ENCODE assay signal across 25 cellular contexts in genomic region chr18:41959045-41959444, GRCh38. TPM values are rescaled to one million over a fixed set of nuclear protein-coding genes. Genes with fewer than 3 reads are reported as not detected.
DNase-seq lines count a peak whose midpoint lies in the region; ATAC-seq, FAIRE-seq and TF ChIP-seq lines count a peak whose summit lies in the region.
"Had no signal": no experiment of that assay in that cellular context is flagged by ENCODE, and none has a peak within 500 bp of the region (broad histone marks: within the 10 kb centered on the region; RNA-seq: fewer than 3 reads in every experiment).

No MANE protein-coding gene starts in this region.

- H3K27ac ChIP-seq in HepG2 (ENCODE audit: extremely low read length, insufficient read depth, low read length) (no peak overlapping the region), right lobe of liver (no peak overlapping the region), K562 (ENCODE audit: extremely low read depth, low read depth, low read length) (no peak overlapping the region), neural progenitor cell (no peak overlapping the region)
- H3K27ac ChIP-seq: 22Rv1, BLaER1 had no signal

- DNase-seq in HepG2 (ENCODE audit: low spot score) (no peak), right lobe of liver (no peak), K562 (ENCODE audit: extremely low read depth in 1 of 4, low spot score in 3 of 4) (no peak), neural progenitor cell (ENCODE audit: low spot score) (no peak), MCF 10A (ENCODE audit: unreplicated experiment) (no peak)
- DNase-seq: ACHN; BE2C; C1 segment of cervical spinal cord; CD4-positive, alpha-beta memory T cell; CD4-positive, CD25-positive, alpha-beta regulatory T cell; CD8-positive, alpha-beta memory T cell; COR-L47; DMS 273 treated with DMSO at 0.1 percent for 48 hours; DMS153; DMS53; DMS79; DND-41; EL; GDM1 had no signal

- TF ChIP-seq RAD21 in HepG2 (CRISPR knock-in tag; IDR thresholded peaks at IDR 0.05) (no peak), K562 (CRISPR knock-in tag; conservative IDR thresholded peaks at IDR 0.05 in 1 of 2, IDR thresholded peaks at IDR 0.05 in 1 of 2) (no peak)

- TF ChIP-seq CTCF in HepG2 (CRISPR knock-in tag; IDR thresholded peaks at IDR 0.05): no peak
- TF ChIP-seq CTCF in right lobe of liver (IDR thresholded peaks at IDR 0.05): no peak
- no peak for TF ChIP-seq CTCF in Loucy (conservative IDR thresholded peaks at IDR 0.05; ENCODE audit: low read length)
- no peak for TF ChIP-seq CTCF in K562 (IDR thresholded peaks at IDR 0.05 in 2 of 3, conservative IDR thresholded peaks at IDR 0.05 in 1 of 3; ENCODE audit: insufficient read depth in 2 of 3, low read depth in 1 of 3, low read length in 3 of 3)
- TF ChIP-seq CTCF in neural progenitor cell (IDR thresholded peaks at IDR 0.05): no peak
- TF ChIP-seq CTCF in MCF 10A (IDR thresholded peaks at IDR 0.05; ENCODE audit: unreplicated experiment): no peak

- BruUV-seq in HepG2 (replicated peaks; lab: Mats Ljungman, UMichigan) (no TSS peak), K562 (replicated peaks; lab: Mats Ljungman, UMichigan) (no TSS peak), MCF 10A (replicated peaks; lab: Mats Ljungman, UMichigan) (no TSS peak)

- H3F3A ChIP-seq in Loucy (ENCODE audit: low read depth) (no peaks in the 10 kb centered on the region), neural progenitor cell (ENCODE audit: low read depth) (no peaks in the 10 kb centered on the region)

- intact Hi-C loops in HepG2 (cut with micrococcal nuclease; ENCODE audit: unreplicated experiment) (no loop called here), right lobe of liver (cut with DNase I) (no loop called here), K562 (cut with micrococcal nuclease) (loop anchor here (5.0 kb wide), 1 partner anchor 33 kb away; no protein-coding TSS in a partner anchor), MCF 10A (cut with micrococcal nuclease) (no loop called here)

- FAIRE-seq in HepG2 (lab: Jason Lieb, UNC) (no peak), K562 (lab: Jason Lieb, UNC) (no peak)
- FAIRE-seq: GM12891, GM19239 had no signal

- H3K27me3 ChIP-seq in HepG2 (ENCODE audit: control insufficient read depth in 1 of 2, insufficient read depth in 2 of 2, low read length in 2 of 2) (peaks cover 0 to 8% of the 10 kb centered on the region in 2 experiments; a peak in 1 of 5 replicates), right lobe of liver (peaks cover 0 to 3% of the 10 kb centered on the region in 2 donors), Loucy (ENCODE audit: insufficient read depth, low read length, poor library complexity, severe bottlenecking) (no peaks in the 10 kb centered on the region), K562 (ENCODE audit: control insufficient read depth in 2 of 2, insufficient read depth in 2 of 2, low read length in 2 of 2) (no peaks in the 10 kb centered on the region), neural progenitor cell (no peaks in the 10 kb centered on the region)
- H3K27me3 ChIP-seq: BE2C, BLaER1 had no signal

- in situ Hi-C loops in HepG2 (cut with HindIII; ENCODE audit: extremely low pct_ligation_motif_present, low pct_unique_long_range_greater_than_20kb): no loop called here
- in situ Hi-C loops in K562 (cut with MboI): no loop called here

- peaks cover 43% of the 10 kb centered on the region for H3K79me2 ChIP-seq in HepG2 (ENCODE audit: insufficient read depth, low read length)
- H3K79me2 ChIP-seq in Loucy (ENCODE audit: insufficient read depth, low read length): peaks cover 89% of the 10 kb centered on the region
- H3K79me2 ChIP-seq in K562 (ENCODE audit: control insufficient read depth, insufficient read depth, low read length): peaks cover 50% of the 10 kb centered on the region
- peaks cover 79% of the 10 kb centered on the region for H3K79me2 ChIP-seq in neural progenitor cell (ENCODE audit: low read depth)

- peaks cover 18% of the 10 kb centered on the region for H3K4me1 ChIP-seq in HepG2 (ENCODE audit: insufficient read depth, low read length)
- peaks cover 0 to 15% (median 6%) of the 10 kb centered on the region in 4 donors for H3K4me1 ChIP-seq in right lobe of liver
- peaks cover 56% of the 10 kb centered on the region for H3K4me1 ChIP-seq in Loucy (ENCODE audit: insufficient read depth, low read length, poor library complexity, severe bottlenecking)
- no peaks in the 10 kb centered on the region; a peak in 1 of 5 replicates for H3K4me1 ChIP-seq in K562 (replicated peaks in 1 of 2; ENCODE audit: control insufficient read depth in 2 of 2, insufficient read depth in 2 of 2, low read length in 2 of 2)
- peaks cover 5% of the 10 kb centered on the region for H3K4me1 ChIP-seq in neural progenitor cell
- H3K4me1 ChIP-seq: BE2C had no signal

- ATAC-seq in HepG2: no peak
- ATAC-seq in right lobe of liver: no peak
- no peak for ATAC-seq in K562

- no peaks in the 10 kb centered on the region for H3K9me2 ChIP-seq in Loucy (replicated peaks; ENCODE audit: low read depth, low read length)

- no peak overlapping the region for H3K4me3 ChIP-seq in HepG2 (replicated peaks in 1 of 3; ENCODE audit: insufficient read depth in 1 of 3, low read depth in 2 of 3, low read length in 3 of 3)
- H3K4me3 ChIP-seq in right lobe of liver: no peak overlapping the region
- peak overlapping the region; percentile 97 for H3K4me3 ChIP-seq in Loucy (ENCODE audit: low read length, poor library complexity, severe bottlenecking)
- H3K4me3 ChIP-seq in K562: no peak overlapping the region
- H3K4me3 ChIP-seq in neural progenitor cell: no peak overlapping the region
- H3K4me3 ChIP-seq: BLaER1 had no signal

- CTCF ChIA-PET in HepG2 (lab: Yijun Ruan, JAX; ENCODE audit: low intra/inter-chr PET ratio, low total read pairs) (no interaction called here), K562 (lab: Yijun Ruan, JAX; ENCODE audit: low intra/inter-chr PET ratio) (no interaction called here), MCF 10A (lab: Yijun Ruan, JAX) (no interaction called here)

- H3K4me2 ChIP-seq in HepG2 (ENCODE audit: low read depth, low read length): no peak overlapping the region
- peak overlapping the region; percentile 75 for H3K4me2 ChIP-seq in Loucy (ENCODE audit: low read depth, low read length, poor library complexity, severe bottlenecking)
- H3K4me2 ChIP-seq in K562 (ENCODE audit: insufficient read depth, low read length): no peak overlapping the region
- H3K4me2 ChIP-seq in neural progenitor cell: no peak overlapping the region
- H3K4me2 ChIP-seq: BLaER1 had no signal

- H2AFZ ChIP-seq in HepG2 (ENCODE audit: low read length): no peak overlapping the region
- H2AFZ ChIP-seq in Loucy (ENCODE audit: low read length): no peak overlapping the region
- H2AFZ ChIP-seq in K562 (ENCODE audit: low read depth, low read length): no peak overlapping the region
- H2AFZ ChIP-seq in neural progenitor cell (replicated peaks): no peak overlapping the region

- POLR2A ChIA-PET in HepG2 (lab: Yijun Ruan, JAX) (no interaction called here), K562 (lab: Yijun Ruan, JAX) (interaction anchor here (0.7 kb wide), 1 partner anchor 31 kb away, joined by 3 read pairs; no protein-coding TSS in a partner anchor), MCF 10A (lab: Yijun Ruan, JAX) (interaction anchor here (0.9 kb wide), 1 partner anchor 13 kb away, joined by 4 read pairs; no protein-coding TSS in a partner anchor)

- H3K36me3 ChIP-seq in HepG2 (replicated peaks in 1 of 2; ENCODE audit: control insufficient read depth in 1 of 2, insufficient read depth in 2 of 2, low read length in 2 of 2): peaks cover 3 to 34% of the 10 kb centered on the region in 2 experiments; a peak in 3 of 5 replicates
- peaks cover 0 to 16% (median 12%) of the 10 kb centered on the region in 4 donors for H3K36me3 ChIP-seq in right lobe of liver
- peaks cover 12% of the 10 kb centered on the region for H3K36me3 ChIP-seq in Loucy (ENCODE audit: insufficient read depth, low read length)
- peaks cover 61% of the 10 kb centered on the region for H3K36me3 ChIP-seq in K562 (ENCODE audit: control insufficient read depth, insufficient read depth, low read length)
- peaks cover 11% of the 10 kb centered on the region for H3K36me3 ChIP-seq in neural progenitor cell
- H3K36me3 ChIP-seq: BE2C had no signal

- H3K4me3 Mint-ChIP-seq in neural progenitor cell (no peak overlapping the region), MCF 10A (ENCODE audit: unreplicated experiment) (no peak overlapping the region)
- H3K4me3 Mint-ChIP-seq: CD14-positive monocyte had no signal

- H3K9me1 ChIP-seq in K562 (ENCODE audit: control insufficient read depth, insufficient read depth, low read length): no peaks in the 10 kb centered on the region

- H4K20me1 ChIP-seq in HepG2 (ENCODE audit: insufficient read depth, low read length): 0 out of 2 replicates have a peak, but pooled peaks cover 3% of the 10 kb centered on the region
- H4K20me1 ChIP-seq in Loucy (ENCODE audit: insufficient read depth, low read length, poor library complexity, severe bottlenecking): peaks cover 43% of the 10 kb centered on the region
- no peaks in the 10 kb centered on the region for H4K20me1 ChIP-seq in K562 (replicated peaks; ENCODE audit: control insufficient read depth, insufficient read depth, low read length)
- H4K20me1 ChIP-seq in neural progenitor cell (ENCODE audit: low read depth): peaks cover 12% of the 10 kb centered on the region

- no peaks in the 10 kb centered on the region for H3K9me3 ChIP-seq in HepG2 (ENCODE audit: low read length)
- H3K9me3 ChIP-seq in right lobe of liver: no peaks in the 10 kb centered on the region
- H3K9me3 ChIP-seq in Loucy (ENCODE audit: insufficient read depth, low read depth, low read length): no peaks in the 10 kb centered on the region
- no peaks in the 10 kb centered on the region for H3K9me3 ChIP-seq in K562 (replicated peaks; ENCODE audit: control insufficient read depth, insufficient read depth, low read depth, low read length)
- H3K9me3 ChIP-seq in neural progenitor cell (ENCODE audit: low read depth): no peaks in the 10 kb centered on the region
- H3K9me3 ChIP-seq: BE2C, BLaER1 had no signal

- TF ChIP-seq EP300 in HepG2 (IDR thresholded peaks at IDR 0.05; ENCODE audit: low read depth in 2 of 2, low read length in 2 of 2): no peak
- no peak for TF ChIP-seq EP300 in HepG2 (CRISPR knock-in tag; IDR thresholded peaks at IDR 0.05; ENCODE audit: borderline replicate concordance)
- no peak for TF ChIP-seq EP300 in K562 (IDR thresholded peaks at IDR 0.05; ENCODE audit: low read length)

- H3K4me1 Mint-ChIP-seq in neural progenitor cell: peaks cover 11% of the 10 kb centered on the region
- H3K4me1 Mint-ChIP-seq in MCF 10A (ENCODE audit: insufficient read depth, unreplicated experiment): peaks cover 21% of the 10 kb centered on the region

- H3K9ac ChIP-seq in HepG2 (ENCODE audit: insufficient read depth, low read depth, low read length) (no peak overlapping the region), Loucy (ENCODE audit: low read depth, low read length, poor library complexity, severe bottlenecking) (peak overlapping the region; percentile 64), K562 (ENCODE audit: insufficient read depth in 1 of 2, low read depth in 2 of 2, low read length in 2 of 2) (no peak overlapping the region), neural progenitor cell (no peak overlapping the region)
- H3K9ac ChIP-seq: BLaER1 had no signal

- WGBS in HepG2 (ENCODE audit: low lambda C conversion rate): 100% methylated on average over 1 of the region's 1 CpG
- 88% methylated on average over 1 of the region's 1 CpG for WGBS in right lobe of liver (ENCODE audit: insufficient coverage, low coverage, low lambda C conversion rate, missing lambda C conversion rate)
- WGBS in K562 (ENCODE audit: insufficient coverage, low coverage, missing lambda C conversion rate): 81% methylated on average over 1 of the region's 1 CpG

- H3K9me3 Mint-ChIP-seq in neural progenitor cell (peaks cover 2% of the 10 kb centered on the region), MCF 10A (ENCODE audit: unreplicated experiment) (no peaks in the 10 kb centered on the region)
- H3K9me3 Mint-ChIP-seq: CD4-positive, alpha-beta memory T cell; CD8-positive, alpha-beta memory T cell had no signal

- H3K27ac Mint-ChIP-seq in neural progenitor cell: no peak overlapping the region
- H3K27ac Mint-ChIP-seq in MCF 10A (ENCODE audit: low read depth, unreplicated experiment): no peak overlapping the region
- H3K27ac Mint-ChIP-seq: CD4-positive, CD25-positive, alpha-beta regulatory T cell had no signal

- TF ChIP-seq POLR2A in HepG2 (IDR thresholded peaks at IDR 0.05; ENCODE audit: insufficient read depth in 1 of 2, low read depth in 2 of 2, low read length in 2 of 2) (no peak), right lobe of liver (IDR thresholded peaks at IDR 0.05) (no peak), K562 (conservative IDR thresholded peaks at IDR 0.05) (no peak)

- H3K36me3 Mint-ChIP-seq in neural progenitor cell (peaks cover 14% of the 10 kb centered on the region), MCF 10A (ENCODE audit: insufficient read depth, unreplicated experiment) (peaks cover 50% of the 10 kb centered on the region)

- H3K27me3 Mint-ChIP-seq in neural progenitor cell (ENCODE audit: insufficient read depth, low read depth) (no peaks in the 10 kb centered on the region), MCF 10A (ENCODE audit: insufficient read depth, unreplicated experiment) (no peaks in the 10 kb centered on the region)
- H3K27me3 Mint-ChIP-seq: CD4-positive, alpha-beta memory T cell; CD4-positive, CD25-positive, alpha-beta regulatory T cell; CD8-positive, alpha-beta memory T cell had no signal

RNA-seq across cellular contexts. Expression of gene PIK3C3, which starts 4.0 kb away (rescaled TPM):
- total RNA-seq in HepG2 (2016; rRNA removed; fragmentation: Illumina TruSeq; extraction: Trizol) (46.4 and 63.8 TPM in 2 replicates), right lobe of liver (10 to 100 TPM; 15.2 to 27.2 (median 19.6) TPM), K562 (2014; rRNA removed) (26.9 and 27.0 TPM in 2 replicates), K562 (2014; rRNA removed; fragmentation: Illumina TruSeq; extraction: Trizol) (51.8 and 58.1 TPM in 2 replicates), K562 (2015; rRNA removed; fragmentation: Illumina TruSeq; extraction: Trizol) (26.1 and 28.6 TPM in 2 replicates), K562 (2021) (44.7 and 47.3 TPM in 2 replicates), neural progenitor cell (ENCODE audit: low replicate concordance) (55.2 and 87.0 TPM in 2 replicates), MCF 10A (2022) (50.5 and 55.4 TPM in 2 replicates)
- total RNA-seq in HepG2 (2016; cell fraction: cytosol; rRNA removed; fragmentation: Illumina TruSeq; extraction: Trizol; ENCODE audit: low read depth): 47.1 and 55.5 TPM in 2 replicates
- 46.1 and 65.7 TPM in 2 replicates for total RNA-seq in HepG2 (2016; cell fraction: insoluble cytoplasmic fraction; rRNA removed; fragmentation: Illumina TruSeq; extraction: Trizol)
- total RNA-seq in HepG2 (2016; cell fraction: membrane; rRNA removed; fragmentation: Illumina TruSeq; extraction: Trizol): 24.9 and 32.7 TPM in 2 replicates
- 58.3 and 59.7 TPM in 2 replicates for total RNA-seq in HepG2 (2016; cell fraction: nucleus; rRNA removed; fragmentation: Illumina TruSeq; extraction: Trizol)
- polyA plus RNA-seq in HepG2 (2011; rRNA removed) (32.6 and 42.8 TPM in 2 replicates), K562 (2011; rRNA removed) (85.5 and 101 TPM in 2 replicates), K562 (2014; fragmentation: Illumina TruSeq; extraction: Trizol) (35.7 and 39.3 TPM in 2 replicates), K562 (2014; fragmentation: Nextera tagmentation; extraction: Ambion mirVana) (10 to 100 TPM; 42.0 to 56.3 TPM), K562 (2014; rRNA removed) (42.9 and 47.2 TPM in 2 replicates)
- polyA plus RNA-seq in HepG2 (2011; cell fraction: cytosol; rRNA removed): 19.9 and 27.2 TPM in 2 replicates
- polyA plus RNA-seq in HepG2 (2011; cell fraction: nucleus; rRNA removed): 17.0 and 18.4 TPM in 2 replicates
- polyA plus RNA-seq in HepG2 (2012): 32.6 and 41.7 TPM in 2 replicates
- 3.2 and 3.4 TPM in 2 replicates for polyA plus RNA-seq in HepG2 (2016; cell fraction: cytosol; fragmentation: Illumina TruSeq; extraction: Trizol; ENCODE audit: low read depth)
- polyA plus RNA-seq in HepG2 (2016; cell fraction: insoluble cytoplasmic fraction; fragmentation: Illumina TruSeq; extraction: Trizol; ENCODE audit: low read depth): 40.4 and 42.0 TPM in 2 replicates
- polyA plus RNA-seq in HepG2 (2016; cell fraction: membrane; fragmentation: Illumina TruSeq; extraction: Trizol; ENCODE audit: low read depth): 6.5 and 8.6 TPM in 2 replicates
- polyA plus RNA-seq in HepG2 (2016; cell fraction: nucleus; fragmentation: Illumina TruSeq; extraction: Trizol; ENCODE audit: insufficient read depth, low read depth): 29.9 and 39.2 TPM in 2 replicates
- polyA minus RNA-seq in HepG2 (2011; rRNA and poly(A)+ RNA removed; ENCODE audit: low replicate concordance): 19.9 and 24.3 TPM in 2 replicates
- polyA minus RNA-seq in HepG2 (2011; cell fraction: cytosol; rRNA and poly(A)+ RNA removed): 24.6 and 30.2 TPM in 2 replicates
- 141 and 156 TPM in 2 replicates for polyA minus RNA-seq in HepG2 (2011; cell fraction: nucleus; rRNA and poly(A)+ RNA removed)
- total RNA-seq in K562 (2011; cell fraction: chromatin; rRNA removed; ENCODE audit: low replicate concordance): 90.0 and 150 TPM in 2 replicates
- 49.4 and 79.4 TPM in 2 replicates for total RNA-seq in K562 (2011; cell fraction: nucleolus; rRNA removed)
- 98.9 and 122 TPM in 2 replicates for total RNA-seq in K562 (2011; cell fraction: nucleoplasm; rRNA removed)
- 18.9 and 34.8 TPM in 2 replicates for polyA plus RNA-seq in K562 (2011; cell fraction: cytosol; rRNA removed)
- polyA plus RNA-seq in K562 (2011; cell fraction: nucleus; rRNA removed): 62.1 and 96.2 TPM in 2 replicates
- 26.2 and 40.0 TPM in 2 replicates for polyA plus RNA-seq in K562 (2012)
- 161 and 167 TPM in 2 replicates for polyA minus RNA-seq in K562 (2011; rRNA and poly(A)+ RNA removed)
- polyA minus RNA-seq in K562 (2011; cell fraction: cytosol; rRNA and poly(A)+ RNA removed): 27.3 and 31.6 TPM in 2 replicates
- polyA minus RNA-seq in K562 (2011; cell fraction: nucleus; rRNA and poly(A)+ RNA removed): 65.0 and 129 TPM in 2 replicates

Comparison
In these comparisons a context has a peak if more than half of its experiments do, and no peak if none do; other contexts are left out.
1. Of the 241 proteins assayed by ChIP-seq in both HepG2 and K562: peak only in HepG2: none; only in K562: MAFF, MAFG, MAFK, NFE2 and NFE2L1; in both: none; in neither: 236.